Comparison of ENCODE assay signal across 8 cellular contexts in the genomic region with DNA sequence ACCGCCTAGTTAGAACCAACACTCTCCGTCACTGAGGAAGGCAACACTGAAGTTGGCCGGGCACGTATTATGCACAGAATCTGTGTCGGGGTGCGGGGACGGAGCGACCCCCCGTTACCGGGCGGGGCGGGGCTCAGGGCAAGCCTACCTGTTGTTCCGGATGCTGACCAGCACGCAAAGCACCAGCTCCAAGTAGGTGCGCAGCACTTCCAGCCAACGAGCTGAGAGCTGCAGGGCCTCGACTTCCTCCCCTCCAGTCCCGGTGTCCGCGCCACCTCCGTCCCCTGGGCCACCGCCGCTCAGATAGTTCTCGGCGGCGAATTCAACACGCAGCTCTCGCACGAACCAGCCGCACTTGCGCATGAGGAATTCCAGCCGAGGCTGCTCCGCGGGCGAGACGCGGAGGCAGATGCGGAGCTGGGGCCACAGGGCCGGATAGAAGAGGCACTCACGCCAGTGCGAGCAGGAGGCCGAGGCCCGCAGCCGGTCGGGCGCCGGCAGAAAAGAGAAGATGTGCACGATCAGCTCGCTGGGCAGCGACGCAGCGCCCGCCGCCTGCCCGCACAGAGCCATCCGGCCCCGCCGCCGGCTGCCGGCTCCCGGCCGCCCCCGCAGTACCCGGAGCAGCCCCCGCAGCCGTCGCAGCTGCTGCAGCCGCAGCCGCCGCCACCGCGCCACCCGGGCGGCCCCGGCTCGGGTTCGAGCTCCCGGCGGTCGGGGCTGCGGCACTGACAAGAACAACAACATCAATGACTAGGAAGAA. TPM values are rescaled to one million over a fixed set of nuclear protein-coding genes. Genes with fewer than 3 reads are reported as not detected.
A peak's percentile ranks its signal among the peaks of the same experiment; 100 is the strongest.
DNase-seq lines count a peak whose midpoint lies in the region; ATAC-seq and TF ChIP-seq lines count a peak whose summit lies in the region.

No MANE protein-coding gene starts in this region.

- no peak for TF ChIP-seq CTCF in brain (conservative IDR thresholded peaks at IDR 0.05)

- H3K36me3 Mint-ChIP-seq in T-helper 17 cell (ENCODE audit: low read depth) (peaks cover 2% of the 10 kb centered on the region), brain (peaks cover 4% of the 10 kb centered on the region)

- H3K27me3 Mint-ChIP-seq in T-helper 17 cell, result no peaks in the 10 kb centered on the region
- peaks cover 18% of the 10 kb centered on the region for H3K27me3 Mint-ChIP-seq in brain

- H3K4me3 Mint-ChIP-seq in T-helper 17 cell (peak overlapping the region; percentile 100), brain (peak overlapping the region; percentile 99 to 100 (median 99))

- H3K4me1 Mint-ChIP-seq in T-helper 17 cell (peaks cover 39% of the 10 kb centered on the region), brain (peaks cover 56% of the 10 kb centered on the region)

- DNase-seq in COLO668 (lab: John Stamatoyannopoulos, UW; ENCODE audit: unreplicated experiment) (peak; percentile 59), T-helper 17 cell (peak; percentile 20 to 31 (median 28)), iPS-NIHi7 (ENCODE audit: extremely low spot score) (peak; percentile 47), KG1 (lab: John Stamatoyannopoulos, UW) (no peak)
- peak; percentile 6 to 20 for DNase-seq in stimulated activated CD4-positive, alpha-beta T cell treated with anti-CD3 and anti-CD28 coated beads, Interleukin-15, amount 100 ng/mL, for 1 hour (ENCODE audit: low read depth in 1 of 2, low spot score in 1 of 2)

- no peaks in the 10 kb centered on the region for H3K9me3 ChIP-seq in T-helper 17 cell (ENCODE audit: control insufficient read depth, low read length, poor library complexity, severe bottlenecking)

- H3K9me3 Mint-ChIP-seq in brain, result no peaks in the 10 kb centered on the region

- ATAC-seq in GM19328 (IDR thresholded peaks at IDR 0.05; ENCODE audit: unreplicated experiment) (peak; percentile 6), HG03457 (IDR thresholded peaks at IDR 0.05; ENCODE audit: unreplicated experiment) (peak; percentile 18), T-helper 17 cell (no peak)

- peak overlapping the region; percentile 99 for H3K27ac Mint-ChIP-seq in T-helper 17 cell
- H3K27ac Mint-ChIP-seq in brain, result peak overlapping the region; percentile 100

RNA-seq across cellular contexts. Expression of a gene that starts 0.6 kb away (rescaled TPM):
- 10 to 100 TPM; 47.8 to 59.1 TPM for total RNA-seq in T-helper 17 cell
- polyA plus RNA-seq in brain (ENCODE audit: insufficient read depth, low read depth, low replicate concordance), result 5.1 TPM
